Comparison of ENCODE assay signal across 1 cellular context in the genomic region with DNA sequence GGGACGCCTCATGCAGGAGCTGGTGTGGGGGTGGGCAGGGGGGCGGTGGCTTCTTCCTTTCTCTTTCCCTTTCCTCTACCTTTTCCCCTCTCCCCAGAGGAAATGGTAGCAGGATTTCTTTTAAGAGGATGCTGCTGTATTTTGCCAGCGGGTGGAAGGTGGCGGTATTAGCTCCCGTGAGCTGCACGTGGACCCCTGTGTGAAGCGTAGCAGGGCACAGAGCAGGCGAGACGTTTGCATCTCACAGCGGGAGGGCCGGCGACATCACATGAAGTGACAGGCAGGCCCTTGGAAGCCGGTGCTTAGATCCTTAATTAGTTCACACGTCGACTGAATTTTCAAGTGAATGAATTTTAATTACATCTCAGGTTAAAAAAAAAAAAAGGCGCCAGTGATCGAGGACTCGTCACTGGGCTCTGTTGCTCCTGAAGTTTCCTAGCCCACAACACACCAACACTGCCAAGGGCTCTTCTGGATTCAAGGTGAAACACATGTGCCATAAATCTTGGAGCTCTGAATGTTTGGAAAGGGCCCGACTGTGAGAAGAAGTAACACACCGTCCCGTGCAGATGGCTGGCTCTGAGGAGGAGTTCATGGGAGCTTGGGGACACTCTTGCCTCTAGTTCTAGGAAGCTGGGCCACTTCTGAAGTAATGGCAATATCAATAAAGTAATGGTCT.
TF ChIP-seq lines count a peak whose summit lies in the region.

No MANE protein-coding gene starts in this region.

TF ChIP-seq in SK-N-SH, 30 proteins besides CTCF, POLR2A, EP300 and RAD21 (continued from another document):
- TF ChIP-seq, protein P1, sequence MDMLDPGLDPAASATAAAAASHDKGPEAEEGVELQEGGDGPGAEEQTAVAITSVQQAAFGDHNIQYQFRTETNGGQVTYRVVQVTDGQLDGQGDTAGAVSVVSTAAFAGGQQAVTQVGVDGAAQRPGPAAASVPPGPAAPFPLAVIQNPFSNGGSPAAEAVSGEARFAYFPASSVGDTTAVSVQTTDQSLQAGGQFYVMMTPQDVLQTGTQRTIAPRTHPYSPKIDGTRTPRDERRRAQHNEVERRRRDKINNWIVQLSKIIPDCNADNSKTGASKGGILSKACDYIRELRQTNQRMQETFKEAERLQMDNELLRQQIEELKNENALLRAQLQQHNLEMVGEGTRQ (IDR thresholded peaks at IDR 0.05; ENCODE audit: borderline replicate concordance, low read depth, low read length): no peak
- TF ChIP-seq MXI1 (IDR thresholded peaks at IDR 0.05; ENCODE audit: low read depth, low read length) (no peak), MEF2A (IDR thresholded peaks at IDR 0.05; ENCODE audit: borderline replicate concordance, low read depth) (no peak), EZH2phosphoT487 (IDR thresholded peaks at IDR 0.05; ENCODE audit: borderline replicate concordance, low read depth) (no peak)
- TF ChIP-seq, protein P2, sequence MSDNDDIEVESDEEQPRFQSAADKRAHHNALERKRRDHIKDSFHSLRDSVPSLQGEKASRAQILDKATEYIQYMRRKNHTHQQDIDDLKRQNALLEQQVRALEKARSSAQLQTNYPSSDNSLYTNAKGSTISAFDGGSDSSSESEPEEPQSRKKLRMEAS (IDR thresholded peaks at IDR 0.05; ENCODE audit: low read depth): no peak
